Comparison of ENCODE assay signal across 1 cellular context in the genomic region with DNA sequence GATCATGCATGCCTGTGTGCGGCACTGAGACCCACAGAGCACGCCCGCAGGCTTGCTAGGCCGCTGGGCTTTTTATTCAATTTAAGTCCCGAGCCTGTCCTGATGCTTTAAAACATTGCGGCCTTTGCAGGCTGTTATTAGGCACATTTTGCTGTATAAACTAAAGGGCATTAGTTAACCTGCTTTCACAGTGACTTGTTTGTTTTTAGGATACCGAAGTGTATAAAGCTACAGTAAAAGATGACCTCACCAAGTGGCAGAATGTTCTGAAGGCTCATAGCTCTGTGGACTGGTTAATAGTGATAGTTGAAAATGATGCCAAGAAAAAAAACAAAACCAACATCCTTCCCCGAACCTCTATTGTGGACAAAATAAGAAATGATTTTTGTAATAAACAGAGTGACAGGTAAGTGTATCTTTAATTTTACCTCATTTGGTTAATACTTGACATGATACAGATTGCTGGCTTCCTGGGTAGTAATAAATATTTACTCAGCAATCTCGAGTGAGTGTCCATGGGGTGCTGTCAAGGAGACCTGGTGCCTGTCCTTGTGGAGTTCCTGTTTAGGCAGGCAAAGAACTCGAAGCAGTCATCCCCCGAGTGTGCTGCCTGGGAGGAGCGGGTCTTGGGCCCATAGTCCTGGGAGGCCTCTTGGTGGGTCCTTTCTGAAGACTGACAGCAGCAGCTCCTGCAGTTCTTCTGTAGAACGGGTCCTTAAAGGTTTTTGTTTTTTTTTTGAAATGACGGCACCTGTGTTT.
TF ChIP-seq lines count a peak whose summit lies in the region.

No MANE protein-coding gene starts in this region.

TF ChIP-seq in IMR-90, 13 proteins besides CTCF, POLR2A, EP300 and RAD21:
- TF ChIP-seq BHLHE40 (IDR thresholded peaks at IDR 0.05; ENCODE audit: low read depth, low read length) (no peak), MAFK (IDR thresholded peaks at IDR 0.05; ENCODE audit: low read depth, low read length) (no peak), CEBPB (IDR thresholded peaks at IDR 0.05; ENCODE audit: low read depth, low read length) (no peak), NFE2L2 (IDR thresholded peaks at IDR 0.05; ENCODE audit: low read depth, low read length) (no peak), MXI1 (IDR thresholded peaks at IDR 0.05; ENCODE audit: borderline replicate concordance, low read depth, low read length) (no peak), RFX5 (IDR thresholded peaks at IDR 0.05; ENCODE audit: low read depth, low read length) (no peak)
